In genomic region chr5:141680751-141681201, GRCh38 we compare ENCODE assay signal across 8 cellular contexts. TPM values are rescaled to one million over a fixed set of nuclear protein-coding genes. Genes with fewer than 3 reads are reported as not detected.
DNase-seq lines count a peak whose midpoint lies in the region; TF ChIP-seq lines count a peak whose summit lies in the region.

No MANE protein-coding gene starts in this region.

- H3K36me3 Mint-ChIP-seq in HFFc6 (ENCODE audit: low read depth) = peaks cover 15% of the 10 kb centered on the region
- peaks cover 3% of the 10 kb centered on the region for H3K36me3 Mint-ChIP-seq in activated naive CD8-positive, alpha-beta T cell

- H3K27me3 Mint-ChIP-seq in HFFc6 (ENCODE audit: insufficient read depth) = no peaks in the 10 kb centered on the region; the same call in none of the 2 replicates
- H3K27me3 Mint-ChIP-seq in activated naive CD8-positive, alpha-beta T cell = no peaks in the 10 kb centered on the region

- H2AFZ ChIP-seq in hepatocyte = no peak overlapping the region

- H3K4me1 Mint-ChIP-seq in HFFc6 (ENCODE audit: low read depth) = peaks cover 32% of the 10 kb centered on the region
- H3K4me1 Mint-ChIP-seq in activated naive CD8-positive, alpha-beta T cell (ENCODE audit: low read depth) = peaks cover 25% of the 10 kb centered on the region

- H3K27ac Mint-ChIP-seq in HFFc6 = peak overlapping the region; percentile 100
- H3K27ac Mint-ChIP-seq in activated naive CD8-positive, alpha-beta T cell = peak overlapping the region; percentile 64

- H3K4me2 ChIP-seq in hepatocyte = peak overlapping the region; percentile 73

- H3K79me2 ChIP-seq in hepatocyte = no peaks in the 10 kb centered on the region

- DNase-seq in HFFc6 = no peak
- DNase-seq in hepatocyte (ENCODE audit: low spot score) = no peak
- no peak for DNase-seq in NK-92 (lab: John Stamatoyannopoulos, UW; ENCODE audit: unreplicated experiment)
- no peak for DNase-seq in T-helper 9 cell
- no peak for DNase-seq in activated effector memory CD4-positive, alpha-beta T cell treated with Interleukin-2 at 50 U/mL for 16 hours
- no peak for DNase-seq in activated T-cell treated with anti-CD3 and anti-CD28 coated beads for 4 hours

- peak overlapping the region; percentile 80 for H3K27ac ChIP-seq in hepatocyte
- peak overlapping the region in 16 of 21 experiments; percentile 6 to 91 (median 76) for H3K27ac ChIP-seq in skin epidermis

- H3K4me3 Mint-ChIP-seq in HFFc6 = peak overlapping the region; percentile 94
- peak overlapping the region; percentile 70 for H3K4me3 Mint-ChIP-seq in activated naive CD8-positive, alpha-beta T cell

- H3K9me2 ChIP-seq in hepatocyte (replicated peaks; ENCODE audit: insufficient read depth) = no peaks in the 10 kb centered on the region

- no peaks in the 10 kb centered on the region for H3K36me3 ChIP-seq in hepatocyte (replicated peaks; ENCODE audit: insufficient read depth, low read depth)

- H3K27me3 ChIP-seq in hepatocyte = no peaks in the 10 kb centered on the region

- H4K20me1 ChIP-seq in hepatocyte (ENCODE audit: insufficient read depth, poor library complexity, severe bottlenecking) = no peaks in the 10 kb centered on the region

- no peak for TF ChIP-seq CTCF in HFFc6 (IDR thresholded peaks at IDR 0.05)
- no peak for TF ChIP-seq CTCF in hepatocyte (IDR thresholded peaks at IDR 0.05; ENCODE audit: poor library complexity)

- H3K4me1 ChIP-seq in hepatocyte (ENCODE audit: insufficient read depth) = peaks cover 18% of the 10 kb centered on the region

- WGBS in hepatocyte (ENCODE audit: low lambda C conversion rate, missing lambda C conversion rate) = 40% methylated on average over 6 of the region's 6 CpGs

- no peaks in the 10 kb centered on the region for H3K9me3 Mint-ChIP-seq in HFFc6
- H3K9me3 Mint-ChIP-seq in activated naive CD8-positive, alpha-beta T cell (ENCODE audit: low read depth) = no peaks in the 10 kb centered on the region

- H3K4me3 ChIP-seq in hepatocyte = no peak overlapping the region
- H3K4me3 ChIP-seq in skin epidermis = no peak overlapping the region

- H3K9me3 ChIP-seq in hepatocyte (ENCODE audit: low read depth) = no peaks in the 10 kb centered on the region

RNA-seq across cellular contexts. Expression of gene ARAP3, which starts 1.3 kb away (rescaled TPM):
- total RNA-seq in HFFc6 (2021; fragmentation: NEBNext Ultra II Directional; extraction: Animal tissue kit (Norgen Biotek cat#: 25700)) = 10 to 100 TPM in 5 of 6 experiments, 1 to 10 TPM in 1; 9.0 to 14.7 (median 13.2) TPM
- total RNA-seq in hepatocyte = 4.9 and 5.1 TPM in 2 replicates
- 8.4 and 8.6 TPM in 2 replicates for polyA plus RNA-seq in hepatocyte

RNA-seq across cellular contexts. Expression of gene FCHSD1, which starts 29.6 kb away (rescaled TPM):
- 10 to 100 TPM; 20.8 to 31.7 (median 25.3) TPM for total RNA-seq in HFFc6 (2021; fragmentation: NEBNext Ultra II Directional; extraction: Animal tissue kit (Norgen Biotek cat#: 25700))
- 14.1 and 18.0 TPM in 2 replicates for total RNA-seq in hepatocyte
- 25.9 and 27.4 TPM in 2 replicates for polyA plus RNA-seq in hepatocyte

RNA-seq across cellular contexts. Expression of gene RELL2, which starts 44.0 kb away (rescaled TPM):
- total RNA-seq in HFFc6 (2021; fragmentation: NEBNext Ultra II Directional; extraction: Animal tissue kit (Norgen Biotek cat#: 25700)) = 1 to 10 TPM; 2.2 to 4.4 (median 3.0) TPM
- total RNA-seq in hepatocyte = 7.6 and 16.9 TPM in 2 replicates
- polyA plus RNA-seq in hepatocyte = 17.3 and 19.9 TPM in 2 replicates

RNA-seq across cellular contexts. Expression of gene HDAC3, which starts 44.1 kb away (rescaled TPM):
- total RNA-seq in HFFc6 (2021; fragmentation: NEBNext Ultra II Directional; extraction: Animal tissue kit (Norgen Biotek cat#: 25700)) = 10 to 100 TPM; 52.1 to 63.7 (median 55.1) TPM
- total RNA-seq in hepatocyte = 50.1 and 53.5 TPM in 2 replicates
- polyA plus RNA-seq in hepatocyte = 74.0 and 81.9 TPM in 2 replicates
